ENCODE assay signal across 22 cellular contexts in the genomic region with DNA sequence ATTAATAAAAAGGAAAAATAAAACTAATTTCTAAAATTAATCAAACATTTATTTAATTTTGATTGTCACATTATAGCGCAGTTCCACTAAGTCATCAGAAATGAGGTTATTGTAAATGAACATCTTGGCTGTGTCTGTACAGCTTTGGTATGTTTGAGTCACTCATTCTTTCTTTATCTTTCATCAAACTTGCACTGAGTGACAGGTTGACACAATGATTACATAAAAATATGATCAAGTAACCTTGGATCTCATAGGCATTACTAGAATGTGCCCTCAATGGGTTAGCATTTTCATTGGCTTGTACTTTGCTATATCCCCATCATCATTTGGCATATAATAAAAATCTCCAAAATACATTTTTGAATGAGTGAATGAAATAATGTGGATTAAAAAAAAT.
A peak's percentile ranks its signal among the peaks of the same experiment; 100 is the strongest.
DNase-seq lines count a peak whose midpoint lies in the region; ATAC-seq, FAIRE-seq and TF ChIP-seq lines count a peak whose summit lies in the region.
"Had no signal": no experiment of that assay in that cellular context is flagged by ENCODE, and none has a peak within 500 bp of the region (broad histone marks: within the 10 kb centered on the region; RNA-seq: fewer than 3 reads in every experiment).

No MANE protein-coding gene starts in this region.

- TF ChIP-seq EP300 in neural cell (conservative IDR thresholded peaks at IDR 0.05; ENCODE audit: poor library complexity, severe bottlenecking), result peak; percentile 92

- no peak overlapping the region for H3K4me2 ChIP-seq in neural cell (ENCODE audit: low read length)
- H3K4me2 ChIP-seq: A549, GM23338 had no signal

- no peaks in the 10 kb centered on the region for H3K79me2 ChIP-seq in neural cell (replicated peaks; ENCODE audit: insufficient read depth, low read length)

- no peak overlapping the region for H2AFZ ChIP-seq in neural cell (ENCODE audit: low read depth, low read length)
- H2AFZ ChIP-seq: GM23338 had no signal

- H3K4me3 ChIP-seq in bronchial epithelial cell (ENCODE audit: low read depth, low read length) (no peak overlapping the region), neural cell (ENCODE audit: low read length) (no peak overlapping the region)
- H3K4me3 ChIP-seq: A549, GM23338 had no signal

- no peak for TF ChIP-seq RAD21 in neural cell (conservative IDR thresholded peaks at IDR 0.05)

- H3K9me2 ChIP-seq in neural cell (ENCODE audit: insufficient read depth, low read length), result no peaks in the 10 kb centered on the region

- peak; percentile 19 for DNase-seq in NCI-H226
- DNase-seq in bronchial epithelial cell (ENCODE audit: low read depth), result peak; percentile 35
- no peak for DNase-seq in superior temporal gyrus (ENCODE audit: extremely low spot score)
- DNase-seq: AML-193; Caco-2; CD4-positive, alpha-beta T cell; DMS153; DMS79; GDM1; HFFc6 had no signal

- H3F3A ChIP-seq in neural cell (ENCODE audit: insufficient read depth, low read length, poor library complexity, severe bottlenecking), result no peaks in the 10 kb centered on the region

- ATAC-seq in HG02938 (IDR thresholded peaks at IDR 0.05; ENCODE audit: unreplicated experiment) (no peak), GM21515 (IDR thresholded peaks at IDR 0.05; ENCODE audit: unreplicated experiment) (no peak)
- ATAC-seq: A549, GM23338, HCT116, HepG2 had no signal

- peak overlapping the region; percentile 35 for H3K27ac ChIP-seq in neural cell (ENCODE audit: low read length)
- H3K27ac ChIP-seq: A549, C4-2B had no signal

- TF ChIP-seq CTCF in bronchial epithelial cell (IDR thresholded peaks at IDR 0.05; ENCODE audit: insufficient read depth, low read length, severe bottlenecking), result no peak
- no peak for TF ChIP-seq CTCF in neural cell (IDR thresholded peaks at IDR 0.05; ENCODE audit: poor library complexity, severe bottlenecking)

- no peaks in the 10 kb centered on the region for H3K36me3 ChIP-seq in bronchial epithelial cell (ENCODE audit: control insufficient read depth, insufficient read depth, low read length)
- H3K36me3 ChIP-seq in neural cell (ENCODE audit: insufficient read depth, low read length), result no peaks in the 10 kb centered on the region

- no peak overlapping the region for H3K9ac ChIP-seq in neural cell (ENCODE audit: low read length)

- H3K9me3 ChIP-seq in neural cell (ENCODE audit: low read length), result no peaks in the 10 kb centered on the region
- H3K9me3 ChIP-seq: A549, Caco-2 had no signal

- no peak for FAIRE-seq in bronchial epithelial cell (lab: Jason Lieb, UNC)
- FAIRE-seq: A549, D721Med, GM12892, GM18507, H54, HepG2 had no signal

- H4K20me1 ChIP-seq in neural cell (ENCODE audit: insufficient read depth), result no peaks in the 10 kb centered on the region

- H3K27me3 ChIP-seq in bronchial epithelial cell (ENCODE audit: control insufficient read depth, insufficient read depth, low read length), result no peaks in the 10 kb centered on the region
- H3K27me3 ChIP-seq in neural cell (ENCODE audit: insufficient read depth, low read depth, low read length), result no peaks in the 10 kb centered on the region

TF ChIP-seq in neural cell, 6 proteins besides CTCF, POLR2A, EP300 and RAD21:
- TF ChIP-seq POLR2AphosphoS5 (IDR thresholded peaks at IDR 0.05) (peak; percentile 63), MXI1 (conservative IDR thresholded peaks at IDR 0.05; ENCODE audit: poor library complexity, severe bottlenecking) (no peak)
